Comparison of ENCODE assay signal across 9 cellular contexts in the genomic region with DNA sequence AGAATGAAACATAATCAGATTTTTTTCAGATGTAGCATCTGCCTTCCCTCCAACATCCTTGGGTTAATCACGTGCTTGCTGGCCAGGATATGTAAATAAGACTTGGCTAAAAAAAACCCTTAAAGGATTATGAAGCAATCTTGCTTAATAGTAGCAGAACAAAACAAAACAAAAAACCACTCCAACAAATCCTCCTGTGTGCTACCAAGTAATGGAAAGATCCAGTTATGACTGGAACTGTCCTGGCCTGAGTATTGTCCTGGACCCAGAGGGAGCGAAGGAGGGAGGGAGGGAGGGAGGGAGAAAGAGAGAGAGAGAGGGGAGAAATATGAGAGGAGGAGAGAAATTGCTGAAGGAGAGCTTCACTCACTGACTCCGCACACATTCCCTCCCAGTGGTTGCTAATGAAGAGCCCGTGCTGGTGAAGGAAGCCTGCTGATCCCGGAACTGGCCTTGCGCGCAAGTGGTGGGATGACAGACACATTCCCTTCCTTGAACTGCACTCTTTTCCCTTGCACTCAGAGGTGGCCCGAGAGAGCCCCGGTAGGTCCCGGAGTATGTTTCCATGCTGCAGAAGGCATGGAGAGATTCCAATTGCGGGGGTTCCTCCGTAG. TPM values are rescaled to one million over a fixed set of nuclear protein-coding genes. Genes with fewer than 3 reads are reported as not detected.
DNase-seq lines count a peak whose midpoint lies in the region; ATAC-seq and TF ChIP-seq lines count a peak whose summit lies in the region.
"Had no signal": no experiment of that assay in that cellular context is flagged by ENCODE, and none has a peak within 500 bp of the region (broad histone marks: within the 10 kb centered on the region; RNA-seq: fewer than 3 reads in every experiment).

No MANE protein-coding gene starts in this region.

- ATAC-seq in GM18870 (IDR thresholded peaks at IDR 0.05; ENCODE audit: unreplicated experiment) (no peak), HG02870 (IDR thresholded peaks at IDR 0.05; ENCODE audit: unreplicated experiment) (no peak)

- H3K27me3 ChIP-seq in right atrium auricular region: no peaks in the 10 kb centered on the region

- H3K4me3 ChIP-seq in right atrium auricular region (peak overlapping the region; percentile 14 to 46), retinal pigment epithelial cell (ENCODE audit: low read length) (peak overlapping the region; percentile 23)

- H3K36me3 ChIP-seq in right atrium auricular region: no peaks in the 10 kb centered on the region

- H3K27ac ChIP-seq in right atrium auricular region: peak overlapping the region; percentile 75 to 77

- peak; percentile 63 for DNase-seq in GM04504 (ENCODE audit: low read depth)
- DNase-seq in amniotic epithelial cell (ENCODE audit: low read depth): peak; percentile 90
- DNase-seq in right atrium auricular region (ENCODE audit: low spot score): peak; percentile 69
- DNase-seq in retinal pigment epithelial cell (ENCODE audit: low read depth): no peak
- DNase-seq in activated CD4-positive, alpha-beta T cell treated with anti-CD3 and anti-CD28 coated beads, Interleukin-2, amount 50 U/mL, for 4 hours: no peak
- no peak for DNase-seq in T-helper 9 cell

- H3K4me1 ChIP-seq in right atrium auricular region: peaks cover 0 to 21% of the 10 kb centered on the region in 2 donors

- H3K9me3 ChIP-seq in right atrium auricular region: no peaks in the 10 kb centered on the region

- TF ChIP-seq CTCF in right atrium auricular region (IDR thresholded peaks at IDR 0.05) (no peak), retinal pigment epithelial cell (conservative IDR thresholded peaks at IDR 0.05; ENCODE audit: low read depth, low read length) (no peak)

RNA-seq across cellular contexts. Expression of a gene that starts 57.2 kb away (rescaled TPM):
- total RNA-seq in right atrium auricular region: not detected
- total RNA-seq: activated CD8-positive, alpha-beta memory T cell treated with anti-CD3 and anti-CD28 coated beads for 36 hours had no signal

Comparison
In these comparisons a context has a peak if more than half of its experiments do, and no peak if none do; other contexts are left out.
1. DNase-seq: peak in GM04504 (single experiment), amniotic epithelial cell (single experiment) and right atrium auricular region (single experiment); none in retinal pigment epithelial cell (single experiment), activated CD4-positive, alpha-beta T cell treated with anti-CD3 and anti-CD28 coated beads, Interleukin-2, amount 50 U/mL, for 4 hours (0 of 2) and T-helper 9 cell (single experiment).